Comparison of ENCODE assay signal across 13 cellular contexts in the genomic region with DNA sequence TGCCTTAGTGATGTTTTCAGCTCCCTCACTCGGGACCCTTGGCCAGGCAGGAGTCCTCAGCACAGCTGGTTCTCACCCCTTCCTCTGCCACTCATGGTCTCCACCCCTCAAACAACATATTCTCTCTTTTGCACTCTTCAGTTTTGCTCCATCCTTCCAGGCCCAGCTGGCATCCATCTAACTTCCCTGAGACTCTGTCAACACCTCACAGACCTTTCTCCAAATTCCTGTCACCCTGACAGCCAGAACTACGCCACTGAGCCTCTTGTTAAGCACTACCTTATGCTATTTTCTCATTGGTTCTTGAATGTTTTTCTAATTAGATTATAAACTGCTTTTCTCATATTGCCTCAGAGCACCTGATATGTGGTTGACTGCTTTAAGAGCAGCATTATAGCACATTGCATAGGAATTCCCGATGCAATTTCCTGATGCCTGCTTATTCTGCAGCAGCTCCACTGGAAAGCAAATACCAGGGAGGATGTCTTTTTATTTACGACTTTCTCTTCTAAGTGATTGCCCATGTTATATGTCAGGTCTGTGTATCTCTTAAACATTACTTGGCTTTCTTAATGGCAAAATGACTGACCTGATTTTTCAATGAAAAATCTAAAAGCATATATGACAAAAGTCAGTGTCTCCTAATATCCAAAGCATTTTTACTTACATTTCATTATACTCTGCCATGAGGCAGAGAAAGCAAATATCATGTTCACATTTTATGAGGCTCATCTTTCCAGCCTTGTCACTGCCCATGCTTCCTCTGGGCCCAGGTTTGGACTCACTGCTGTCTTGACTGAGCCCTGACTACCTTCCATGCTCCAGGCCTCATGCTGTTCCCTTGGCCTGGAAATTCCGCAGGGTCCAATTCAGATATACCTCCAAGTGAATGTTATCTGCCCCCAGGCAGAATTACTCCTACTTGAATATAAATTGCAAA.
"Had no signal": no experiment of that assay in that cellular context is flagged by ENCODE, and none has a peak within 500 bp of the region (broad histone marks: within the 10 kb centered on the region; RNA-seq: fewer than 3 reads in every experiment).

No MANE protein-coding gene starts in this region.

- ATAC-seq: body of pancreas; gastrocnemius medialis; lower lobe of right lung; naive thymus-derived CD4-positive, alpha-beta T cell; sciatic nerve had no signal

- DNase-seq: activated CD4-positive, alpha-beta T cell treated with anti-CD3 and anti-CD28 coated beads, Interleukin-2, amount 50 U/mL, for 1 hour; activated naive CD4-positive, alpha-beta T cell treated with anti-CD3 and anti-CD28 coated beads, Interleukin-2, amount 50 U/mL, for 16 hours; adrenal gland; body of pancreas; cerebellar nuclear complex; gastrocnemius medialis; heart right ventricle; lower lobe of right lung; naive thymus-derived CD4-positive, alpha-beta T cell; stimulated activated naive CD8-positive, alpha-beta T cell treated with anti-CD3 and anti-CD28 coated beads, Interleukin-15, Interleukin-2, amounts not matched to agents 100 U/mL and 50 U/mL, for 24 hours; T-helper 2 cell had no signal

- H3K9me3 ChIP-seq: adrenal gland, body of pancreas, gastrocnemius medialis, heart right ventricle, lower lobe of right lung, suprapubic skin had no signal

- H3K27me3 ChIP-seq: adrenal gland, body of pancreas, gastrocnemius medialis, suprapubic skin had no signal

- H3K4me3 ChIP-seq: adrenal gland, body of pancreas, gastrocnemius medialis, heart right ventricle, lower lobe of right lung, suprapubic skin had no signal

- H3K27ac ChIP-seq: adrenal gland, body of pancreas, heart right ventricle, lower lobe of right lung, suprapubic skin had no signal

- H3K4me1 ChIP-seq: adrenal gland had no signal

- H3K36me3 ChIP-seq: adrenal gland, gastrocnemius medialis, heart right ventricle, lower lobe of right lung, suprapubic skin had no signal
